Comparison of ENCODE assay signal across 1 cellular context in the genomic region with DNA sequence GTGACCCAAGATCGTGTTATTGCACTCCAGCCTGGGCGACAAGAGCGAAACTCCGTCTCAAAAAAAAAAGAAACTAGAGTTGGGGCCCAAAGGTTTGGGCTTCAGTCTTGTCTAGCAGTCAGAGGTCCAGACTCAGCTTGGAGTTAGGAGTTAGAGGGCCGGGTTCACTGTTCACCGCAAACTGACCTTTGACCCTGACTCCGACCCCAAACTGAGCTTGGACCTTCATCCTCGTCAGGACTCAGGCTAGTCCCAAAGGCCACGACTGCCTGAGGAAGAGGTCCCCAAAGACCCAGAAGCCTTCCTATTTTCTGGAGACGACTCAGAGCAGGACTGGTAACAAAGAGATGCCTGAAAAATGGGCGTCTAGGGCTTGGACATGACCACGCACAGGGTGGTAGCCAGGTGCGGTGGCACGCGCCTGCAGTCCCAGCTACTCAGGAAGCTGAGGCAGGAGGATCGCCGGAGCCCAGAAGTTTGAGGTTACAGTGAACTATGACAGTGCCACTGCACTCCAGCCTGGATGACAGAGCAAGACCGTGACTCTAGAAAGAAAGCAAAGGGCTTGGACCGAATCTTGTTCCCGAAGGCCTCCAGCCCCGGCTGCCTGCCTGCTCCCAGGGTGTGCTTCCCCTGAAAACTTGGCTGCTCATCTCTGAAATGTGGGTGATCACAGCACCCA.
TF ChIP-seq lines count a peak whose summit lies in the region.

No MANE protein-coding gene starts in this region.

TF ChIP-seq in H1, 55 proteins besides CTCF, POLR2A, EP300 and RAD21:
- TF ChIP-seq SIRT6 (IDR thresholded peaks at IDR 0.05; ENCODE audit: low read length) (no peak), CHD1 (IDR thresholded peaks at IDR 0.05; ENCODE audit: low read depth, low read length) (no peak), NANOG (IDR thresholded peaks at IDR 0.05; ENCODE audit: insufficient read depth, low read depth, low read length, poor library complexity, severe bottlenecking) (no peak), SIN3A (conservative IDR thresholded peaks at IDR 0.05 in 1 of 2, IDR thresholded peaks at IDR 0.05 in 1 of 2; ENCODE audit: low read depth in 1 of 2, low read length in 2 of 2) (no peak), EGR1 (IDR thresholded peaks at IDR 0.05; ENCODE audit: borderline replicate concordance, low read depth, low read length) (no peak), TBP (IDR thresholded peaks at IDR 0.05; ENCODE audit: low read depth, low read length) (no peak), TEAD4 (IDR thresholded peaks at IDR 0.05; ENCODE audit: low read depth, low read length) (no peak), KDM5A (IDR thresholded peaks at IDR 0.05; ENCODE audit: low read length) (no peak), GABPA (IDR thresholded peaks at IDR 0.05; ENCODE audit: borderline replicate concordance, insufficient read depth, low read length) (no peak), SUZ12 (IDR thresholded peaks at IDR 0.05; ENCODE audit: low read length) (no peak), JUN (IDR thresholded peaks at IDR 0.05; ENCODE audit: low read depth, low read length) (no peak)
- TF ChIP-seq, protein P1, sequence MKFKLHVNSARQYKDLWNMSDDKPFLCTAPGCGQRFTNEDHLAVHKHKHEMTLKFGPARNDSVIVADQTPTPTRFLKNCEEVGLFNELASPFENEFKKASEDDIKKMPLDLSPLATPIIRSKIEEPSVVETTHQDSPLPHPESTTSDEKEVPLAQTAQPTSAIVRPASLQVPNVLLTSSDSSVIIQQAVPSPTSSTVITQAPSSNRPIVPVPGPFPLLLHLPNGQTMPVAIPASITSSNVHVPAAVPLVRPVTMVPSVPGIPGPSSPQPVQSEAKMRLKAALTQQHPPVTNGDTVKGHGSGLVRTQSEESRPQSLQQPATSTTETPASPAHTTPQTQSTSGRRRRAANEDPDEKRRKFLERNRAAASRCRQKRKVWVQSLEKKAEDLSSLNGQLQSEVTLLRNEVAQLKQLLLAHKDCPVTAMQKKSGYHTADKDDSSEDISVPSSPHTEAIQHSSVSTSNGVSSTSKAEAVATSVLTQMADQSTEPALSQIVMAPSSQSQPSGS (IDR thresholded peaks at IDR 0.05; ENCODE audit: low read length) = no peak
- TF ChIP-seq, protein P2, sequence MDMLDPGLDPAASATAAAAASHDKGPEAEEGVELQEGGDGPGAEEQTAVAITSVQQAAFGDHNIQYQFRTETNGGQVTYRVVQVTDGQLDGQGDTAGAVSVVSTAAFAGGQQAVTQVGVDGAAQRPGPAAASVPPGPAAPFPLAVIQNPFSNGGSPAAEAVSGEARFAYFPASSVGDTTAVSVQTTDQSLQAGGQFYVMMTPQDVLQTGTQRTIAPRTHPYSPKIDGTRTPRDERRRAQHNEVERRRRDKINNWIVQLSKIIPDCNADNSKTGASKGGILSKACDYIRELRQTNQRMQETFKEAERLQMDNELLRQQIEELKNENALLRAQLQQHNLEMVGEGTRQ (IDR thresholded peaks at IDR 0.05; ENCODE audit: low read length) = no peak
- TF ChIP-seq, protein P3, sequence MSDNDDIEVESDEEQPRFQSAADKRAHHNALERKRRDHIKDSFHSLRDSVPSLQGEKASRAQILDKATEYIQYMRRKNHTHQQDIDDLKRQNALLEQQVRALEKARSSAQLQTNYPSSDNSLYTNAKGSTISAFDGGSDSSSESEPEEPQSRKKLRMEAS (IDR thresholded peaks at IDR 0.05) = no peak
TF ChIP-seq in H1: peak in this region for 0.
